ENCODE assay signal across 13 cellular contexts in genomic region chr11:77381749-77382693, GRCh38.
A peak's percentile ranks its signal among the peaks of the same experiment; 100 is the strongest.
DNase-seq lines count a peak whose midpoint lies in the region; ATAC-seq and TF ChIP-seq lines count a peak whose summit lies in the region.
"Had no signal": no experiment of that assay in that cellular context is flagged by ENCODE, and none has a peak within 500 bp of the region (broad histone marks: within the 10 kb centered on the region; RNA-seq: fewer than 3 reads in every experiment).

No MANE protein-coding gene starts in this region.

- H3K9me3 ChIP-seq in endodermal cell (ENCODE audit: control insufficient read depth, low read length): no peaks in the 10 kb centered on the region
- H3K9me3 ChIP-seq: suprapubic skin had no signal

- ATAC-seq in activated T-cell treated with anti-CD3 and anti-CD28 coated beads, Interleukin-2, amount 50 U/mL, for 72 hours (replicated peaks in 1 of 2): no peak
- no peak for ATAC-seq in HG03460 (IDR thresholded peaks at IDR 0.05; ENCODE audit: unreplicated experiment)
- ATAC-seq: activated naive CD8-positive, alpha-beta T cell treated with anti-CD3 and anti-CD28 coated beads, Interleukin-2, amount 50 U/mL, for 24 hours; GM12878 had no signal

- H3K4me1 ChIP-seq in endodermal cell (ENCODE audit: control insufficient read depth, insufficient read depth, low read length): no peaks in the 10 kb centered on the region
- H3K4me1 ChIP-seq: suprapubic skin had no signal

- DNase-seq in DMS 273 (lab: John Stamatoyannopoulos, UW; ENCODE audit: unreplicated experiment) (peak; percentile 94), NB4 (ENCODE audit: low read depth) (peak; percentile 23), endodermal cell (no peak), myocyte (ENCODE audit: low read depth) (peak; percentile 93), NCI-H2029 treated with DMSO at 0.1 percent for 48 hours (lab: John Stamatoyannopoulos, UW) (no peak), DMS153 (lab: John Stamatoyannopoulos, UW) (no peak)
- no peak for DNase-seq in activated T-cell treated with anti-CD3 and anti-CD28 coated beads, Interleukin-2, amount 50 U/mL, for 72 hours
- DNase-seq: activated naive CD8-positive, alpha-beta T cell treated with anti-CD3 and anti-CD28 coated beads, Interleukin-2, amount 50 U/mL, for 24 hours; H9; NCI-H1930 had no signal

- H3K9ac ChIP-seq in endodermal cell (ENCODE audit: extremely low read depth, low read length, poor library complexity, severe bottlenecking): no peak overlapping the region

- no peak for TF ChIP-seq POLR2A in NB4 (IDR thresholded peaks at IDR 0.05; ENCODE audit: extremely low read depth, insufficient read length)

- peak overlapping the region; percentile 3 for H3K27ac Mint-ChIP-seq in endodermal cell
- no peak overlapping the region for H3K27ac Mint-ChIP-seq in activated T-cell treated with anti-CD3 and anti-CD28 coated beads, Interleukin-2, amount 50 U/mL, for 72 hours
- H3K27ac Mint-ChIP-seq: activated naive CD8-positive, alpha-beta T cell treated with anti-CD3 and anti-CD28 coated beads, Interleukin-2, amount 50 U/mL, for 24 hours had no signal

- no peaks in the 10 kb centered on the region for H3K9me3 Mint-ChIP-seq in endodermal cell
- H3K9me3 Mint-ChIP-seq in activated T-cell treated with anti-CD3 and anti-CD28 coated beads, Interleukin-2, amount 50 U/mL, for 72 hours: no peaks in the 10 kb centered on the region
- H3K9me3 Mint-ChIP-seq: activated naive CD8-positive, alpha-beta T cell treated with anti-CD3 and anti-CD28 coated beads, Interleukin-2, amount 50 U/mL, for 24 hours; H9 had no signal

- H3K36me3 ChIP-seq in endodermal cell (ENCODE audit: control insufficient read depth, insufficient read depth, low read length): peaks cover 46% of the 10 kb centered on the region

- H3K36me3 Mint-ChIP-seq in endodermal cell (ENCODE audit: low read depth): peaks cover 38% of the 10 kb centered on the region
- no peaks in the 10 kb centered on the region for H3K36me3 Mint-ChIP-seq in activated T-cell treated with anti-CD3 and anti-CD28 coated beads, Interleukin-2, amount 50 U/mL, for 72 hours (ENCODE audit: insufficient read depth in 2 of 2)

- H3K27me3 Mint-ChIP-seq in endodermal cell (ENCODE audit: insufficient read depth): no peaks in the 10 kb centered on the region
- H3K27me3 Mint-ChIP-seq in activated T-cell treated with anti-CD3 and anti-CD28 coated beads, Interleukin-2, amount 50 U/mL, for 72 hours (ENCODE audit: low read depth): no peaks in the 10 kb centered on the region
- H3K27me3 Mint-ChIP-seq: activated naive CD8-positive, alpha-beta T cell treated with anti-CD3 and anti-CD28 coated beads, Interleukin-2, amount 50 U/mL, for 24 hours had no signal

- H3K4me3 ChIP-seq in NB4 (ENCODE audit: low read depth, low read length): no peak overlapping the region
- H3K4me3 ChIP-seq in endodermal cell (ENCODE audit: low read length): no peak overlapping the region
- H3K4me3 ChIP-seq: GM12878, suprapubic skin had no signal

- no peaks in the 10 kb centered on the region for H3K27me3 ChIP-seq in endodermal cell (ENCODE audit: control insufficient read depth, insufficient read depth, low read length, poor library complexity, severe bottlenecking)
- H3K27me3 ChIP-seq: suprapubic skin had no signal

- no peaks in the 10 kb centered on the region for H3K4me1 Mint-ChIP-seq in endodermal cell
- peaks cover 7% of the 10 kb centered on the region for H3K4me1 Mint-ChIP-seq in activated T-cell treated with anti-CD3 and anti-CD28 coated beads, Interleukin-2, amount 50 U/mL, for 72 hours (ENCODE audit: low read depth)
- H3K4me1 Mint-ChIP-seq: H9 had no signal

- H3K27ac ChIP-seq in endodermal cell (ENCODE audit: low read depth, low read length): no peak overlapping the region
- H3K27ac ChIP-seq: suprapubic skin had no signal

- TF ChIP-seq CTCF in NB4 (IDR thresholded peaks at IDR 0.05; ENCODE audit: low read depth, low read length) (no peak), endodermal cell (conservative IDR thresholded peaks at IDR 0.05) (no peak)

- 88 to 92% methylated on average over 2 of the region's 2 CpGs for WGBS in endodermal cell (ENCODE audit: insufficient coverage in 1 of 2, insufficient read length in 1 of 2), 2 experiments

- H3K4me3 Mint-ChIP-seq in endodermal cell: no peak overlapping the region
- no peak overlapping the region for H3K4me3 Mint-ChIP-seq in activated T-cell treated with anti-CD3 and anti-CD28 coated beads, Interleukin-2, amount 50 U/mL, for 72 hours
- H3K4me3 Mint-ChIP-seq: activated naive CD8-positive, alpha-beta T cell treated with anti-CD3 and anti-CD28 coated beads, Interleukin-2, amount 50 U/mL, for 24 hours; H9 had no signal

Comparison
In these comparisons a context has a peak if more than half of its experiments do, and no peak if none do; other contexts are left out.
1. DNase-seq: peak in DMS 273 (single experiment), NB4 (single experiment) and myocyte (single experiment); none in endodermal cell (single experiment), NCI-H2029 treated with DMSO at 0.1 percent for 48 hours (single experiment), DMS153 (single experiment) and activated T-cell treated with anti-CD3 and anti-CD28 coated beads, Interleukin-2, amount 50 U/mL, for 72 hours (0 of 2).